ENCODE assay signal across 25 cellular contexts in genomic region chr14:65555358-65555757, GRCh38.
"Had no signal": no experiment of that assay in that cellular context is flagged by ENCODE, and none has a peak within 500 bp of the region (broad histone marks: within the 10 kb centered on the region; RNA-seq: fewer than 3 reads in every experiment).

No MANE protein-coding gene starts in this region.

- H3K9me3 ChIP-seq: gastrocnemius medialis, lower lobe of right lung, prostate gland, right atrium auricular region, testis, tibial artery had no signal

- H3K27ac ChIP-seq: epithelial cell of prostate, gastrocnemius medialis, lower lobe of right lung, prostate gland, right atrium auricular region, testis, tibial artery had no signal

- DNase-seq: dorsolateral prefrontal cortex; effector CD4-positive, alpha-beta T cell; foreskin fibroblast; gastrocnemius medialis; head of caudate nucleus; immature natural killer cell; islet precursor cell; kidney glomerular epithelial cell; left ventricle myocardium superior; lower lobe of right lung; midbrain; naive thymus-derived CD4-positive, alpha-beta T cell; nucleus accumbens; stimulated activated CD4-positive, alpha-beta T cell treated with anti-CD3 and anti-CD28 coated beads, Interleukin-2, amount 100 ng/mL, for 24 hours; stimulated activated CD4-positive, alpha-beta T cell treated with anti-CD3 and anti-CD28 coated beads, Interleukin-4, amount 100 ng/mL, for 24 hours; stimulated activated naive CD8-positive, alpha-beta T cell treated with anti-CD3 and anti-CD28 coated beads, Interleukin-15, Interleukin-2, amounts not matched to agents 100 U/mL and 50 U/mL, for 24 hours; substantia nigra; testis; tibial artery had no signal

- H3K4me3 ChIP-seq: dorsolateral prefrontal cortex, gastrocnemius medialis, lower lobe of right lung, prostate gland, right atrium auricular region, testis, tibial artery had no signal

- ATAC-seq: esophagus mucosa; gastrocnemius medialis; left ventricle myocardium superior; lower lobe of right lung; naive thymus-derived CD4-positive, alpha-beta T cell; sciatic nerve; stimulated activated memory B cell treated with anti-CD40 and anti-IgM and Interleukin-4, amounts not matched to agents 10 μg/mL and 1 μg/mL and 100 μg/mL, for 72 hours; stimulated activated naive CD8-positive, alpha-beta T cell treated with anti-CD3 and anti-CD28 coated beads, Interleukin-15, Interleukin-2, amounts not matched to agents 100 U/mL and 50 U/mL, for 24 hours had no signal

- H3K4me1 ChIP-seq: gastrocnemius medialis, lower lobe of right lung, prostate gland, right atrium auricular region, testis, tibial artery had no signal

- H3K36me3 ChIP-seq: gastrocnemius medialis, lower lobe of right lung, prostate gland, right atrium auricular region, tibial artery had no signal

- H3K27me3 ChIP-seq: dorsolateral prefrontal cortex, gastrocnemius medialis, right atrium auricular region, testis, tibial artery had no signal
